In genomic region chr20:43508604-43509040, GRCh38 we compare ENCODE assay signal across 9 cellular contexts. TPM values are rescaled to one million over a fixed set of nuclear protein-coding genes. Genes with fewer than 3 reads are reported as not detected.
DNase-seq lines count a peak whose midpoint lies in the region; ATAC-seq and TF ChIP-seq lines count a peak whose summit lies in the region.
"Had no signal": no experiment of that assay in that cellular context is flagged by ENCODE, and none has a peak within 500 bp of the region (broad histone marks: within the 10 kb centered on the region; RNA-seq: fewer than 3 reads in every experiment).

No MANE protein-coding gene starts in this region.

- peaks cover 22% of the 10 kb centered on the region for H3K27me3 ChIP-seq in A673 (replicated peaks; ENCODE audit: insufficient read depth, low read depth, low read length, poor library complexity)

- H3K36me3 ChIP-seq in A673 (ENCODE audit: insufficient read depth, low read length, poor library complexity, severe bottlenecking), result no peaks in the 10 kb centered on the region

- no peaks in the 10 kb centered on the region for H3K36me3 Mint-ChIP-seq in activated naive CD8-positive, alpha-beta T cell treated with anti-CD3 and anti-CD28 coated beads, Interleukin-2, amount 50 U/mL, for 24 hours (ENCODE audit: low read depth)

- H3K27me3 Mint-ChIP-seq in activated naive CD8-positive, alpha-beta T cell treated with anti-CD3 and anti-CD28 coated beads, Interleukin-2, amount 50 U/mL, for 24 hours, result peaks cover 35% of the 10 kb centered on the region

- no peaks in the 10 kb centered on the region for H3K4me1 ChIP-seq in A673 (ENCODE audit: insufficient read depth, low read length, poor library complexity, severe bottlenecking)

- H3K9me3 Mint-ChIP-seq in activated naive CD8-positive, alpha-beta T cell treated with anti-CD3 and anti-CD28 coated beads, Interleukin-2, amount 50 U/mL, for 24 hours, result no peaks in the 10 kb centered on the region

- no peak overlapping the region for H3K27ac Mint-ChIP-seq in activated naive CD8-positive, alpha-beta T cell treated with anti-CD3 and anti-CD28 coated beads, Interleukin-2, amount 50 U/mL, for 24 hours

- intact Hi-C loops in A673 (cut with micrococcal nuclease; ENCODE audit: unreplicated experiment) (no loop called here), left cardiac atrium (cut with DNase I) (no loop called here)

- TF ChIP-seq CTCF in A673 (conservative IDR thresholded peaks at IDR 0.05; ENCODE audit: low read depth, low read length), result 0 out of 2 replicates have a peak, but pooled peaks have one; percentile 18
- peak; percentile 9 for TF ChIP-seq CTCF in GM12873 (IDR thresholded peaks at IDR 0.05; ENCODE audit: insufficient read depth, low read depth, low read length, missing control alignments)
- no peak for TF ChIP-seq CTCF in RWPE1 (conservative IDR thresholded peaks at IDR 0.05; ENCODE audit: low read depth)

- POLR2A ChIA-PET in A673 (lab: Charles Lee; ENCODE audit: low non-redundant PET), result no interaction called here
- POLR2A ChIA-PET in RWPE1 (lab: Yijun Ruan, JAX; ENCODE audit: low non-redundant PET), result no interaction called here

- H3K27ac ChIP-seq in A673 (ENCODE audit: low read depth, low read length, poor library complexity, severe bottlenecking) (no peak overlapping the region), RWPE1 (no peak overlapping the region)

- H3K4me1 Mint-ChIP-seq in activated naive CD8-positive, alpha-beta T cell treated with anti-CD3 and anti-CD28 coated beads, Interleukin-2, amount 50 U/mL, for 24 hours, result peaks cover 1% of the 10 kb centered on the region

- DNase-seq in A673 (ENCODE audit: low spot score) (no peak), islet precursor cell (peak; percentile 94), RWPE1 (ENCODE audit: low spot score) (no peak), GDM1 (lab: John Stamatoyannopoulos, UW) (no peak), left cardiac atrium (no peak), EL (no peak)
- no peak for DNase-seq in activated naive CD8-positive, alpha-beta T cell treated with anti-CD3 and anti-CD28 coated beads, Interleukin-2, amount 50 U/mL, for 24 hours
- DNase-seq: hippocampal formation had no signal

- no peak for ATAC-seq in activated naive CD8-positive, alpha-beta T cell treated with anti-CD3 and anti-CD28 coated beads, Interleukin-2, amount 50 U/mL, for 24 hours
- no peak for ATAC-seq in left cardiac atrium

- no peak overlapping the region for H3K4me3 ChIP-seq in A673 (ENCODE audit: low read depth, low read length, poor library complexity, severe bottlenecking)

- CTCF ChIA-PET in A673 (lab: Charles Lee), result no interaction called here
- CTCF ChIA-PET in RWPE1 (lab: Yijun Ruan, JAX), result interaction anchor here (0.5 to 1.2 kb wide), 2 partner anchors 30 to 179 kb away, joined by 3 read pairs; no protein-coding TSS in a partner anchor

- H3K4me3 Mint-ChIP-seq in activated naive CD8-positive, alpha-beta T cell treated with anti-CD3 and anti-CD28 coated beads, Interleukin-2, amount 50 U/mL, for 24 hours, result peak overlapping the region; percentile 70

- no TSS peak for BruUV-seq in A673 (replicated peaks; lab: Mats Ljungman, UMichigan)

- no peaks in the 10 kb centered on the region for H3K9me3 ChIP-seq in A673 (ENCODE audit: low read depth, low read length, poor library complexity, severe bottlenecking)

RNA-seq across cellular contexts. Expression of gene L3MBTL1, which starts 1.1 kb away (rescaled TPM):
- total RNA-seq in A673 (2021) (8.1 and 9.6 TPM in 2 replicates), left cardiac atrium (1 to 10 TPM; 3.3 to 5.5 TPM)

RNA-seq across cellular contexts. Expression of gene SGK2, which starts 50.2 kb away (rescaled TPM):
- total RNA-seq in A673 (2021) (0.13 and 1.1 TPM in 2 replicates), left cardiac atrium (10 to 100 TPM in 1 of 2 donors, 1 to 10 TPM in 1; 7.9 to 10.9 TPM)

RNA-seq across cellular contexts. Expression of gene SRSF6, which starts 50.9 kb away (rescaled TPM):
- 189 and 212 TPM in 2 replicates for total RNA-seq in A673 (2021)
- total RNA-seq in left cardiac atrium, result 10 to 100 TPM; 58.8 to 82.0 TPM
